1 cellular context compared by ENCODE assay signal in genomic region chr12:642633-643477, GRCh38.
TF ChIP-seq lines count a peak whose summit lies in the region.

No MANE protein-coding gene starts in this region.

TF ChIP-seq in HEK293, 187 proteins besides CTCF, POLR2A, EP300 and RAD21:
- TF ChIP-seq, protein P1, sequence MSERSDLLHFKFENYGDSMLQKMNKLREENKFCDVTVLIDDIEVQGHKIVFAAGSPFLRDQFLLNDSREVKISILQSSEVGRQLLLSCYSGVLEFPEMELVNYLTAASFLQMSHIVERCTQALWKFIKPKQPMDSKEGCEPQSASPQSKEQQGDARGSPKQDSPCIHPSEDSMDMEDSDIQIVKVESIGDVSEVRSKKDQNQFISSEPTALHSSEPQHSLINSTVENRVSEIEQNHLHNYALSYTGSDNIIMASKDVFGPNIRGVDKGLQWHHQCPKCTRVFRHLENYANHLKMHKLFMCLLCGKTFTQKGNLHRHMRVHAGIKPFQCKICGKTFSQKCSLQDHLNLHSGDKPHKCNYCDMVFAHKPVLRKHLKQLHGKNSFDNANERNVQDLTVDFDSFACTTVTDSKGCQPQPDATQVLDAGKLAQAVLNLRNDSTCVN (tag by site-specific recombination; optimal IDR thresholded peaks at IDR 0.05): peak; percentile 55
- TF ChIP-seq ZNF664 (tag by site-specific recombination; IDR thresholded peaks at IDR 0.05) (no peak), ZNF660 (tag by site-specific recombination; IDR thresholded peaks at IDR 0.05) (no peak), ZNF221 (tag by site-specific recombination; IDR thresholded peaks at IDR 0.05; ENCODE audit: borderline replicate concordance) (no peak), SCRT2 (tag by site-specific recombination; IDR thresholded peaks at IDR 0.05) (no peak), ZNF211 (tag by site-specific recombination; IDR thresholded peaks at IDR 0.05; ENCODE audit: low read depth) (no peak), ZFHX2 (tag by site-specific recombination; conservative IDR thresholded peaks at IDR 0.05) (peak; percentile 44), ZNF248 (tag by site-specific recombination; IDR thresholded peaks at IDR 0.05) (no peak), PATZ1 (tag by site-specific recombination; IDR thresholded peaks at IDR 0.05) (peak; percentile 58), SP2 (tag by site-specific recombination; IDR thresholded peaks at IDR 0.05) (no peak), ZNF239 (tag by site-specific recombination; IDR thresholded peaks at IDR 0.05) (no peak), ZBTB20 (tag by site-specific recombination; IDR thresholded peaks at IDR 0.05) (peak; percentile 65; the same call in 1 of the 2 replicates), ZNF174 (tag by site-specific recombination; IDR thresholded peaks at IDR 0.05) (no peak), SCRT1 (tag by site-specific recombination; IDR thresholded peaks at IDR 0.05; ENCODE audit: borderline replicate concordance) (no peak), ZIC2 (tag by site-specific recombination; IDR thresholded peaks at IDR 0.05) (peak; percentile 64), ZBTB8A (tag by site-specific recombination; IDR thresholded peaks at IDR 0.05) (peak; percentile 48; the same call in 1 of the 2 replicates), ZNF335 (tag by site-specific recombination; conservative IDR thresholded peaks at IDR 0.05) (peak; percentile 58), PRDM10 (tag by site-specific recombination; IDR thresholded peaks at IDR 0.05) (no peak), ZBTB11 (tag by site-specific recombination; conservative IDR thresholded peaks at IDR 0.05; ENCODE audit: low read depth) (peak; percentile 48; the same call in 1 of the 2 replicates), GLIS2 (tag by site-specific recombination; IDR thresholded peaks at IDR 0.05) (no peak), OVOL3 (tag by site-specific recombination; IDR thresholded peaks at IDR 0.05) (no peak), GLIS1 (tag by site-specific recombination; IDR thresholded peaks at IDR 0.05) (peak; percentile 32; the same call in 1 of the 2 replicates), ZNF645 (tag by site-specific recombination; IDR thresholded peaks at IDR 0.05) (no peak), ZNF426 (tag by site-specific recombination; IDR thresholded peaks at IDR 0.05) (no peak), ZNF555 (tag by site-specific recombination; conservative IDR thresholded peaks at IDR 0.05) (no peak), ZNF132 (tag by site-specific recombination; IDR thresholded peaks at IDR 0.05; ENCODE audit: borderline replicate concordance) (no peak), ZNF2 (tag by site-specific recombination; IDR thresholded peaks at IDR 0.05) (0 out of 2 replicates have a peak, but pooled peaks have one; percentile 18), SALL2 (tag by site-specific recombination; IDR thresholded peaks at IDR 0.05; ENCODE audit: borderline replicate concordance) (no peak)
- TF ChIP-seq, protein P2, sequence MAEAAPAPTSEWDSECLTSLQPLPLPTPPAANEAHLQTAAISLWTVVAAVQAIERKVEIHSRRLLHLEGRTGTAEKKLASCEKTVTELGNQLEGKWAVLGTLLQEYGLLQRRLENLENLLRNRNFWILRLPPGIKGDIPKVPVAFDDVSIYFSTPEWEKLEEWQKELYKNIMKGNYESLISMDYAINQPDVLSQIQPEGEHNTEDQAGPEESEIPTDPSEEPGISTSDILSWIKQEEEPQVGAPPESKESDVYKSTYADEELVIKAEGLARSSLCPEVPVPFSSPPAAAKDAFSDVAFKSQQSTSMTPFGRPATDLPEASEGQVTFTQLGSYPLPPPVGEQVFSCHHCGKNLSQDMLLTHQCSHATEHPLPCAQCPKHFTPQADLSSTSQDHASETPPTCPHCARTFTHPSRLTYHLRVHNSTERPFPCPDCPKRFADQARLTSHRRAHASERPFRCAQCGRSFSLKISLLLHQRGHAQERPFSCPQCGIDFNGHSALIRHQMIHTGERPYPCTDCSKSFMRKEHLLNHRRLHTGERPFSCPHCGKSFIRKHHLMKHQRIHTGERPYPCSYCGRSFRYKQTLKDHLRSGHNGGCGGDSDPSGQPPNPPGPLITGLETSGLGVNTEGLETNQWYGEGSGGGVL (tag by site-specific recombination; IDR thresholded peaks at IDR 0.05): peak; percentile 85
- TF ChIP-seq, protein P3, sequence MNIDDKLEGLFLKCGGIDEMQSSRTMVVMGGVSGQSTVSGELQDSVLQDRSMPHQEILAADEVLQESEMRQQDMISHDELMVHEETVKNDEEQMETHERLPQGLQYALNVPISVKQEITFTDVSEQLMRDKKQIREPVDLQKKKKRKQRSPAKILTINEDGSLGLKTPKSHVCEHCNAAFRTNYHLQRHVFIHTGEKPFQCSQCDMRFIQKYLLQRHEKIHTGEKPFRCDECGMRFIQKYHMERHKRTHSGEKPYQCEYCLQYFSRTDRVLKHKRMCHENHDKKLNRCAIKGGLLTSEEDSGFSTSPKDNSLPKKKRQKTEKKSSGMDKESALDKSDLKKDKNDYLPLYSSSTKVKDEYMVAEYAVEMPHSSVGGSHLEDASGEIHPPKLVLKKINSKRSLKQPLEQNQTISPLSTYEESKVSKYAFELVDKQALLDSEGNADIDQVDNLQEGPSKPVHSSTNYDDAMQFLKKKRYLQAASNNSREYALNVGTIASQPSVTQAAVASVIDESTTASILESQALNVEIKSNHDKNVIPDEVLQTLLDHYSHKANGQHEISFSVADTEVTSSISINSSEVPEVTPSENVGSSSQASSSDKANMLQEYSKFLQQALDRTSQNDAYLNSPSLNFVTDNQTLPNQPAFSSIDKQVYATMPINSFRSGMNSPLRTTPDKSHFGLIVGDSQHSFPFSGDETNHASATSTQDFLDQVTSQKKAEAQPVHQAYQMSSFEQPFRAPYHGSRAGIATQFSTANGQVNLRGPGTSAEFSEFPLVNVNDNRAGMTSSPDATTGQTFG (tag by site-specific recombination; IDR thresholded peaks at IDR 0.05; ENCODE audit: borderline replicate concordance): no peak
- TF ChIP-seq, protein P4, sequence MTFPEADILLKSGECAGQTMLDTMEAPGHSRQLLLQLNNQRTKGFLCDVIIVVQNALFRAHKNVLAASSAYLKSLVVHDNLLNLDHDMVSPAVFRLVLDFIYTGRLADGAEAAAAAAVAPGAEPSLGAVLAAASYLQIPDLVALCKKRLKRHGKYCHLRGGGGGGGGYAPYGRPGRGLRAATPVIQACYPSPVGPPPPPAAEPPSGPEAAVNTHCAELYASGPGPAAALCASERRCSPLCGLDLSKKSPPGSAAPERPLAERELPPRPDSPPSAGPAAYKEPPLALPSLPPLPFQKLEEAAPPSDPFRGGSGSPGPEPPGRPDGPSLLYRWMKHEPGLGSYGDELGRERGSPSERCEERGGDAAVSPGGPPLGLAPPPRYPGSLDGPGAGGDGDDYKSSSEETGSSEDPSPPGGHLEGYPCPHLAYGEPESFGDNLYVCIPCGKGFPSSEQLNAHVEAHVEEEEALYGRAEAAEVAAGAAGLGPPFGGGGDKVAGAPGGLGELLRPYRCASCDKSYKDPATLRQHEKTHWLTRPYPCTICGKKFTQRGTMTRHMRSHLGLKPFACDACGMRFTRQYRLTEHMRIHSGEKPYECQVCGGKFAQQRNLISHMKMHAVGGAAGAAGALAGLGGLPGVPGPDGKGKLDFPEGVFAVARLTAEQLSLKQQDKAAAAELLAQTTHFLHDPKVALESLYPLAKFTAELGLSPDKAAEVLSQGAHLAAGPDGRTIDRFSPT (tag by site-specific recombination; IDR thresholded peaks at IDR 0.05): no peak
- TF ChIP-seq, protein P5, sequence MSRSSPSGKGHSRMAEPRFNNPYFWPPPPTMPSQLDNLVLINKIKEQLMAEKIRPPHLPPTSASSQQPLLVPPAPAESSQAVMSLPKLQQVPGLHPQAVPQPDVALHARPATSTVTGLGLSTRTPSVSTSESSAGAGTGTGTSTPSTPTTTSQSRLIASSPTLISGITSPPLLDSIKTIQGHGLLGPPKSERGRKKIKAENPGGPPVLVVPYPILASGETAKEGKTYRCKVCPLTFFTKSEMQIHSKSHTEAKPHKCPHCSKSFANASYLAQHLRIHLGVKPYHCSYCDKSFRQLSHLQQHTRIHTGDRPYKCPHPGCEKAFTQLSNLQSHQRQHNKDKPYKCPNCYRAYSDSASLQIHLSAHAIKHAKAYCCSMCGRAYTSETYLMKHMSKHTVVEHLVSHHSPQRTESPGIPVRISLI (tag by site-specific recombination; IDR thresholded peaks at IDR 0.05): no peak
